Comparison of ENCODE assay signal across 8 cellular contexts in the genomic region with DNA sequence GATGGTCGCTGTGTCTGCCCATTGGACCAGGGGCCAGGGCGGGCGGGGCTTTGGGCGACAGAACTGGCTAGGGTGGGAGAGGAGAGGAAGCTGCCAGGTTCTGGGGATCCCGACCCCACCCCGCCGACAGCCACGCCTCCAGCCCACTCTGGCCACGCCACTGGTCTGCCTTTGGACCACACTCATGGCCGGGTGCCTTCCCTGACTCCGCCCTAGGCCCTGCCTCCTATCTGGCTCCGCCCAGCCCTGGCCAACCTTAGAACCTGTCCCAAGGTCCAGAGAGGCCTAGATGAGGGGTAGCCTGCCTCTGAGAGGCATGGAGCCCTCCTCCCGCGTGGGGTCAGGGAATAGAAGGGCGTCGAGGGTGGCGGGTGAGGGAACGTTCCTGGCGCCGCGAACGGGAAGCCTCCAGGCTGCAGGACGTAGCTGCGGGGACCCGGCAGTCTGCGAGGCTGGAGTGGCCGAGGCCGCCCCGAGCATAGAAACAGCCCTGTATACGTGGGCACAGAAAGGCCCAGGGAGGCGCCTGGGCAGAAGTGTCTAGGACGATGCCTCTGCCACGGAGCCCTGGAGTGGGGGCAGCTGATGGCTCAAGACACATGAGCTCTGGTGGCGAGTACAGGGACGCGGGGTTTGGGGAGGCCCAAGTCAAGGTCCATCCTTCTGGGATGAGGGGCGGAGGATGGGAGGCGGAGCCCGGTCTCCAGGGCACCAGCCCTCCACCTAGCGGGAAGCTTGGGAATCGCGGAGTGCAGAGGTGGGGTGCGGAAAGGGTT. TPM values are rescaled to one million over a fixed set of nuclear protein-coding genes. Genes with fewer than 3 reads are reported as not detected.
DNase-seq lines count a peak whose midpoint lies in the region; TF ChIP-seq lines count a peak whose summit lies in the region.

No MANE protein-coding gene starts in this region.

- POLR2A ChIA-PET in A673 (lab: Charles Lee; ENCODE audit: low non-redundant PET): no interaction called here

- H3K4me3 ChIP-seq in A673 (ENCODE audit: low read depth, low read length, poor library complexity, severe bottlenecking) (no peak overlapping the region), fibroblast of mammary gland (ENCODE audit: control insufficient read depth, low read depth, low read length) (peak overlapping the region; percentile 36), mucosa of stomach (ENCODE audit: low read length) (peak overlapping the region; percentile 21)

- H3K27me3 ChIP-seq in A673 (replicated peaks; ENCODE audit: insufficient read depth, low read depth, low read length, poor library complexity) (no peaks in the 10 kb centered on the region), mucosa of stomach (ENCODE audit: control insufficient read depth, insufficient read depth, low read length) (no peaks in the 10 kb centered on the region)

- CTCF ChIA-PET in A673 (lab: Charles Lee): interaction anchor here (0.5 to 1.3 kb wide), 10 partner anchors 10 to 614 kb away, joined by 3 to 7 read pairs (median 4); partner anchors contain the start of gene COL16A1

- TF ChIP-seq CTCF in A673 (conservative IDR thresholded peaks at IDR 0.05; ENCODE audit: low read depth, low read length) (peak; percentile 89), GM13977 (IDR thresholded peaks at IDR 0.05; ENCODE audit: extremely low read depth, insufficient read depth, missing control alignments) (peak; percentile 70), fibroblast of mammary gland (conservative IDR thresholded peaks at IDR 0.05; ENCODE audit: control insufficient read depth, insufficient read depth, low read depth, low read length) (peak; percentile 85)

- BruUV-seq in A673 (replicated peaks; lab: Mats Ljungman, UMichigan): no TSS peak

- in situ Hi-C loops in GM13977 (cut with MboI; ENCODE audit: low pct_unique_long_range_greater_than_20kb, low sequenced_read_pairs, unreplicated experiment): loop anchor here (10.0 kb wide), 1 partner anchor 50 kb away; no protein-coding TSS in a partner anchor

- intact Hi-C loops in A673 (cut with micrococcal nuclease; ENCODE audit: unreplicated experiment): no loop called here

- DNase-seq in A673 (ENCODE audit: low spot score) (peak; percentile 77), GM13977 (ENCODE audit: low spot score) (peak; percentile 80), NCI-H2029 (lab: John Stamatoyannopoulos, UW) (peak; percentile 47), fibroblast of mammary gland (ENCODE audit: low read depth) (peak; percentile 90), NCI-H2196 treated with DMSO at 0.1 percent for 48 hours (lab: John Stamatoyannopoulos, UW; ENCODE audit: unreplicated experiment) (no peak)
- DNase-seq in activated CD8-positive, alpha-beta memory T cell treated with anti-CD3 and anti-CD28 coated beads, Interleukin-2, amount 50 U/mL, for 48 hours: peak; percentile 70

- peak overlapping the region; percentile 32 for H3K9ac ChIP-seq in mucosa of stomach (ENCODE audit: low read length)

- H3K36me3 ChIP-seq in A673 (ENCODE audit: insufficient read depth, low read length, poor library complexity, severe bottlenecking): no peaks in the 10 kb centered on the region
- H3K36me3 ChIP-seq in mucosa of stomach (ENCODE audit: control insufficient read depth, insufficient read depth, low read length): no peaks in the 10 kb centered on the region

- H3K27ac ChIP-seq in A673 (ENCODE audit: low read depth, low read length, poor library complexity, severe bottlenecking) (no peak overlapping the region), temporal lobe (ENCODE audit: low read depth, low read length) (peak overlapping the region; percentile 86)

- no peaks in the 10 kb centered on the region for H3K9me3 ChIP-seq in A673 (ENCODE audit: low read depth, low read length, poor library complexity, severe bottlenecking)
- H3K9me3 ChIP-seq in mucosa of stomach (ENCODE audit: control insufficient read depth, low read length): no peaks in the 10 kb centered on the region

- H3K4me1 ChIP-seq in A673 (ENCODE audit: insufficient read depth, low read length, poor library complexity, severe bottlenecking) (peaks cover 4% of the 10 kb centered on the region), mucosa of stomach (ENCODE audit: control insufficient read depth, insufficient read depth, low read length) (peaks cover 56% of the 10 kb centered on the region)

RNA-seq across cellular contexts. Expression of gene COL16A1, which starts 11.5 kb away (rescaled TPM):
- 26.6 and 35.7 TPM in 2 replicates for total RNA-seq in A673 (2021)
- total RNA-seq in temporal lobe: 10.3 TPM

RNA-seq across cellular contexts. Expression of gene ADGRB2, which starts 48.9 kb away (rescaled TPM):
- total RNA-seq in A673 (2021): 5.9 and 8.6 TPM in 2 replicates
- total RNA-seq in temporal lobe: 60.2 TPM
